ENCODE assay signal across 26 cellular contexts in the genomic region with DNA sequence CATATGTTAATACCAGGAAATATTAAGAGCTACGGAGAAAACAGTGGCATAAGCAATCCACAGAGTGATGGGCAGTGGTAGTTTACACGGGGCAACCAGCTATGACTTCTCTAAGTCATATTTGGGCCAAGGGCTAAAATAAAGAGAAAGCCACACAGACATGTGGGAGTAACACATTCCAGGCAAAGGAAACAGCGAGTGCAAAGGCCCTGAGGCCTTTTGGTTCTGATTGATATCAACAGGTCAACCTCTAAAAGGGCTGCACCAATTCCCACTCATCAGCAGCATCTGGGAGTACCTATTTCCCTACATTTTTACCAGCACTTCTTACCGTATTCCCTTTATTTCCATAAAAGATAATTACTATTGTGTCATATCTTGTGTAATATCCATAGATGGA.
"Had no signal": no experiment of that assay in that cellular context is flagged by ENCODE, and none has a peak within 500 bp of the region (broad histone marks: within the 10 kb centered on the region; RNA-seq: fewer than 3 reads in every experiment).

No MANE protein-coding gene starts in this region.

- ATAC-seq: natural killer cell; psoas muscle; right cardiac atrium; right lobe of liver; stimulated activated memory B cell treated with anti-CD40 and anti-IgM and Interleukin-4, amounts not matched to agents 10 μg/mL and 1 μg/mL and 100 μg/mL, for 72 hours; stimulated activated naive CD8-positive, alpha-beta T cell treated with anti-CD3 and anti-CD28 coated beads, Interleukin-15, amount 100 ng/mL, for 72 hours; stimulated activated naive CD8-positive, alpha-beta T cell treated with anti-CD3 and anti-CD28 coated beads, Interleukin-15, Interleukin-2, amounts not matched to agents 100 U/mL and 50 U/mL, for 24 hours had no signal

- H3K36me3 ChIP-seq: neural progenitor cell, ovary, right lobe of liver, sigmoid colon, suprapubic skin, tibial artery, transverse colon, upper lobe of left lung, vagina had no signal

- H3K27ac ChIP-seq: neural progenitor cell, ovary, parathyroid adenoma, psoas muscle, right lobe of liver, sigmoid colon, suprapubic skin, testis, tibial artery, transverse colon, upper lobe of left lung, vagina had no signal

- H3K27me3 ChIP-seq: neural progenitor cell, ovary, right lobe of liver, sigmoid colon, suprapubic skin, testis, tibial artery, upper lobe of left lung, vagina had no signal

- H3K4me3 ChIP-seq: neural progenitor cell, ovary, psoas muscle, right lobe of liver, sigmoid colon, suprapubic skin, testis, tibial artery, transverse colon, upper lobe of left lung, vagina had no signal

- H3K9me3 ChIP-seq: ovary, psoas muscle, right lobe of liver, sigmoid colon, suprapubic skin, testis, tibial artery, transverse colon, upper lobe of left lung, vagina had no signal

- H3K4me2 ChIP-seq: neural progenitor cell had no signal

- H2AFZ ChIP-seq: neural progenitor cell, parathyroid adenoma had no signal

- H3K79me2 ChIP-seq: parathyroid adenoma had no signal

- DNase-seq: natural killer cell; occipital lobe; ovary; posterior cingulate gyrus; psoas muscle; right cardiac atrium; right lobe of liver; sigmoid colon; small intestine; stimulated activated CD4-positive, alpha-beta T cell treated with anti-CD3 and anti-CD28 coated beads, Interleukin-15, amount 100 ng/mL, for 24 hours; stimulated activated CD4-positive, alpha-beta T cell treated with anti-CD3 and anti-CD28 coated beads, Interleukin-2, amount 100 ng/mL, for 24 hours; stimulated activated CD4-positive, alpha-beta T cell treated with anti-CD3 and anti-CD28 coated beads, Interleukin-2, amount 100 ng/mL, for 48 hours; stimulated activated CD4-positive, alpha-beta T cell treated with anti-CD3 and anti-CD28 coated beads, Interleukin-4, amount 100 ng/mL, for 24 hours; stimulated activated naive CD4-positive, alpha-beta T cell; stimulated activated naive CD8-positive, alpha-beta T cell treated with anti-CD3 and anti-CD28 coated beads, Interleukin-15, amount 100 ng/mL, for 72 hours; stimulated activated naive CD8-positive, alpha-beta T cell treated with anti-CD3 and anti-CD28 coated beads, Interleukin-15, Interleukin-2, amounts not matched to agents 100 U/mL and 50 U/mL, for 24 hours; substantia nigra; testis; tibial artery; transverse colon; upper lobe of left lung had no signal

- H3K9ac ChIP-seq: neural progenitor cell, parathyroid adenoma had no signal

- H3K4me1 ChIP-seq: neural progenitor cell, parathyroid adenoma, psoas muscle, right lobe of liver, suprapubic skin, testis, tibial artery, transverse colon, upper lobe of left lung, vagina had no signal
